In the genomic region with DNA sequence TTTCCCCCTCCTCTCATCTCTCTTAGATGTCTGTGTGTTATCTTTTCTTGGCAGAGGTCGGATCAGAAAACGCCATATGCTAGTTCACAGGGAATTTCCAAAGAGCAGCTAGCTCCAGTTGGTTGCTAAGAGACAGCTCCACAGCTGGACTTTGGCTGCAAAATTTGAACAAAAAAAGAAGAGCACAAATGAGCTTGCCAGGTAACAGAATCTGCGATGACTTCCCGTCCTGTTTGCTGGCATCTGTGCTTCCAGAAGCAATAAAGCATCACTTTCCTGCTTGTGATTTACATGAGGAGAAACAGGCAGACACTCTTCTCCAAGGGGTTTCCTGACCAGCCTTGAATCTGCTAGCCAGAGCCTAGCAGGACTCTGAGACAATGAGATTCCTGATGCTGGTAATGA, we compare ENCODE assay signal across 21 cellular contexts.
DNase-seq lines count a peak whose midpoint lies in the region; ATAC-seq and TF ChIP-seq lines count a peak whose summit lies in the region.
"Had no signal": no experiment of that assay in that cellular context is flagged by ENCODE, and none has a peak within 500 bp of the region (broad histone marks: within the 10 kb centered on the region; RNA-seq: fewer than 3 reads in every experiment).

No MANE protein-coding gene starts in this region.

- DNase-seq in NCI-H2196 treated with DMSO at 0.1 percent for 48 hours (lab: John Stamatoyannopoulos, UW; ENCODE audit: unreplicated experiment) (peak; percentile 9), NCI-H2196 (lab: John Stamatoyannopoulos, UW; ENCODE audit: unreplicated experiment) (no peak), SW480 (ENCODE audit: low spot score) (peak; percentile 5), left lobe of liver (ENCODE audit: low spot score) (no peak), superior temporal gyrus (ENCODE audit: extremely low spot score) (peak; percentile 78), right atrium auricular region (ENCODE audit: low spot score) (no peak), posterior cingulate gyrus (no peak)
- DNase-seq: activated CD4-positive, alpha-beta T cell treated with anti-CD3 and anti-CD28 coated beads, Interleukin-2, amount 10 ng/mL, durations not matched to agents 24 days and 14 days; activated CD8-positive, alpha-beta memory T cell treated with anti-CD3 and anti-CD28 coated beads, Interleukin-2, amount 50 U/mL, for 4 hours; aorta; cerebellar nuclear complex; foreskin fibroblast; H9; left ventricle myocardium superior; NCI-H446 treated with DMSO at 0.1 percent for 48 hours; PC-9; stimulated activated naive B cell treated with anti-CD40 and anti-IgM and Interleukin-4, amounts not matched to agents 10 μg/mL and 1 μg/mL and 100 μg/mL, for 72 hours; upper lobe of right lung had no signal

- H3K4me3 ChIP-seq in right atrium auricular region, result no peak overlapping the region
- H3K4me3 ChIP-seq: BLaER1, PC-9, prostate gland, upper lobe of right lung had no signal

- ATAC-seq in left lobe of liver, result peak; percentile 49
- no peak for ATAC-seq in GM21717 (IDR thresholded peaks at IDR 0.05; ENCODE audit: unreplicated experiment)
- ATAC-seq: stimulated activated naive B cell treated with anti-CD40 and anti-IgM and Interleukin-4, amounts not matched to agents 10 μg/mL and 1 μg/mL and 100 μg/mL, for 72 hours; upper lobe of right lung had no signal

- no peaks in the 10 kb centered on the region for H3K4me1 ChIP-seq in right atrium auricular region
- H3K4me1 ChIP-seq: BLaER1, prostate gland, upper lobe of right lung had no signal

- H3K27me3 ChIP-seq in right atrium auricular region, result no peaks in the 10 kb centered on the region
- H3K27me3 ChIP-seq: BLaER1 had no signal

- no peak for TF ChIP-seq CTCF in right atrium auricular region (IDR thresholded peaks at IDR 0.05)

- H3K9me3 ChIP-seq in right atrium auricular region, result no peaks in the 10 kb centered on the region
- H3K9me3 ChIP-seq: BLaER1, prostate gland, upper lobe of right lung had no signal

- intact Hi-C loops in posterior cingulate gyrus (cut with DNase I), result no loop called here

- H3K27ac ChIP-seq in right atrium auricular region, result no peak overlapping the region
- H3K27ac ChIP-seq: BLaER1, PC-9, prostate gland, upper lobe of right lung had no signal

- H3K36me3 ChIP-seq in right atrium auricular region, result no peaks in the 10 kb centered on the region
- H3K36me3 ChIP-seq: BLaER1, prostate gland, upper lobe of right lung had no signal

Comparison
In these comparisons a context has a peak if more than half of its experiments do, and no peak if none do; other contexts are left out.
1. DNase-seq: peak in NCI-H2196 treated with DMSO at 0.1 percent for 48 hours (single experiment), SW480 (single experiment) and superior temporal gyrus (single experiment); none in NCI-H2196 (single experiment), left lobe of liver (single experiment), right atrium auricular region (single experiment) and posterior cingulate gyrus (0 of 10).